In the genomic region with DNA sequence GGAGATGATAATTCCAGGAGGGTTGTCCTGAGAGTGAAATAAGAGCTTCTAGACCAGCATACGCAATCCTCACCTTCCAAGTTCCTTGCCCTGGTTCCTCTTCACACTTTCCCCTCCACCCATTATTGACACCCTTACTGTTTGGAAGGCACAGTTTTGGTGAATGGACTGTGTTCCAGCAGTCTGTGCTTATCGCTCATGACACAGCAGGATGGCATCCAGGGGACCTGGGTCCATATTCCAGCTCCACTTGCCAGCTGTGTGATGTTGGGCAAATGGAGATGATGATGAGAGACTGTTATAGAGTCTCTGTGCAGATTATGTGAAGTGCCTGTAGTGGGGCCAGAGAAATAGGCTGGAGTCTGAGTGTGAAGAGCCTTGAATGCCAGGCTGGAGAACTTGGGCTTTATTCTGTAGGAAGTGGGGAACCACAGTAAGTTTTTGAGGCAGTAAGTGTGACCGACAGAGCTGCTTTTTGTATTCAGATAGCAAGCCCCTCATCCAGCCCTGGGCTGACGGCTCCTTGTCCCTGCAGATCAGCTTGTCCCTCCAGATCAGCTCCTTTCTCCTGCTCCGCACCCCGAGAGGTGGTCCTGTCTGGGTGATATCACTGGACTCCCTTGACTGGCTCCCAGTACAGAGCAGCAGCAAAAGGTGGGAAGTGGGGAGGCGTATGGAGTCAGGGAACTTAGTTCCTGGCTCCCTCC, we compare ENCODE assay signal across 1 cellular context.
A peak's percentile ranks its signal among the peaks of the same experiment; 100 is the strongest.
TF ChIP-seq lines count a peak whose summit lies in the region.

No MANE protein-coding gene starts in this region.

TF ChIP-seq in liver, 16 proteins besides CTCF, POLR2A, EP300 and RAD21 (continued from another document):
- TF ChIP-seq REST (IDR thresholded peaks at IDR 0.05) (peak; percentile 47), FOXA1 (IDR thresholded peaks at IDR 0.05) (peak; percentile 29), TAF1 (conservative IDR thresholded peaks at IDR 0.05) (no peak)
